Comparison of ENCODE assay signal across 8 cellular contexts in genomic region chr7:33062023-33062781, GRCh38. TPM values are rescaled to one million over a fixed set of nuclear protein-coding genes. Genes with fewer than 3 reads are reported as not detected.
DNase-seq lines count a peak whose midpoint lies in the region; TF ChIP-seq lines count a peak whose summit lies in the region.

NT5C3A (minus strand) TSS chr7:33062776; CDS start chr7:33062705, 71 bp downstream.

- H3K9me3 Mint-ChIP-seq in HFFc6, result peaks cover 20% of the 10 kb centered on the region
- H3K9me3 Mint-ChIP-seq in activated CD4-positive, alpha-beta T cell treated with anti-CD3 and anti-CD28 coated beads, Interleukin-2, amount 10 ng/mL, durations not matched to agents 24 days and 14 days, result peaks cover 15% of the 10 kb centered on the region

- H3K4me3 Mint-ChIP-seq in HFFc6, result peak within 1 kb of the TSS; percentile 98
- peak within 1 kb of the TSS; percentile 97 for H3K4me3 Mint-ChIP-seq in activated CD4-positive, alpha-beta T cell treated with anti-CD3 and anti-CD28 coated beads, Interleukin-2, amount 10 ng/mL, durations not matched to agents 24 days and 14 days

- intact Hi-C loops in activated CD4-positive, alpha-beta T cell treated with anti-CD3 and anti-CD28 coated beads, Interleukin-2, amount 10 ng/mL, durations not matched to agents 24 days and 14 days (cut with micrococcal nuclease), result loop anchor here (1.0 to 5.0 kb wide), 5 partner anchors 12 to 571 kb away; partner anchors contain the start of genes BBS9 and LSM5

- peak within 1 kb of the TSS; percentile 97 to 98 for H3K27ac ChIP-seq in mucosa of rectum (ENCODE audit: low read depth in 2 of 2, low read length in 2 of 2)
- H3K27ac ChIP-seq in subcutaneous abdominal adipose tissue (ENCODE audit: low read depth, low read length), result peak within 1 kb of the TSS; percentile 86

- no peaks in the 10 kb centered on the region; the same call in 1 of the 2 replicates for H3K27me3 Mint-ChIP-seq in HFFc6 (ENCODE audit: insufficient read depth)
- peaks cover 3% of the 10 kb centered on the region for H3K27me3 Mint-ChIP-seq in activated CD4-positive, alpha-beta T cell treated with anti-CD3 and anti-CD28 coated beads, Interleukin-2, amount 10 ng/mL, durations not matched to agents 24 days and 14 days

- H3K36me3 ChIP-seq in mucosa of rectum (ENCODE audit: control insufficient read depth in 2 of 2, insufficient read depth in 2 of 2, low read length in 2 of 2), result no peaks in the 10 kb centered on the region
- no peaks in the 10 kb centered on the region for H3K36me3 ChIP-seq in subcutaneous abdominal adipose tissue (ENCODE audit: control insufficient read depth in 5 of 5, insufficient read depth in 5 of 5, low read length in 5 of 5)

- H3K9ac ChIP-seq in mucosa of rectum (ENCODE audit: low read depth in 1 of 2, low read length in 2 of 2) (peak within 1 kb of the TSS; percentile 84 to 94), subcutaneous abdominal adipose tissue (ENCODE audit: low read length in 5 of 5) (peak within 1 kb of the TSS; percentile 64 to 94 (median 91))

- H3K4me1 ChIP-seq in mucosa of rectum (ENCODE audit: control insufficient read depth in 2 of 2, insufficient read depth in 2 of 2, low read length in 2 of 2) (peaks cover 11 to 16% of the 10 kb centered on the region in 2 donors), subcutaneous abdominal adipose tissue (ENCODE audit: control insufficient read depth in 5 of 5, insufficient read depth in 5 of 5, low read length in 5 of 5) (peaks cover 0 to 31% (median 23%) of the 10 kb centered on the region in 5 donors)

- peak; percentile 73 for TF ChIP-seq POLR2A in erythroblast (IDR thresholded peaks at IDR 0.05; ENCODE audit: low read length)

- DNase-seq in NCI-H748 (lab: John Stamatoyannopoulos, UW; ENCODE audit: unreplicated experiment) (peak; percentile 82), NCI-H748 treated with DMSO at 0.1 percent for 48 hours (lab: John Stamatoyannopoulos, UW) (no peak), HFFc6 (peak; percentile 9), NAMALWA (ENCODE audit: low spot score) (peak; percentile 56), erythroblast (lab: John Stamatoyannopoulos, UW) (peak; percentile 70 to 78)
- DNase-seq in activated CD4-positive, alpha-beta T cell treated with anti-CD3 and anti-CD28 coated beads, Interleukin-2, amount 10 ng/mL, durations not matched to agents 24 days and 14 days, result no peak

- H3K27ac Mint-ChIP-seq in HFFc6, result peak within 1 kb of the TSS; percentile 93
- H3K27ac Mint-ChIP-seq in activated CD4-positive, alpha-beta T cell treated with anti-CD3 and anti-CD28 coated beads, Interleukin-2, amount 10 ng/mL, durations not matched to agents 24 days and 14 days, result peak within 1 kb of the TSS; percentile 93

- H3K4me1 Mint-ChIP-seq in HFFc6 (ENCODE audit: low read depth), result peaks cover 47% of the 10 kb centered on the region
- peaks cover 31% of the 10 kb centered on the region for H3K4me1 Mint-ChIP-seq in activated CD4-positive, alpha-beta T cell treated with anti-CD3 and anti-CD28 coated beads, Interleukin-2, amount 10 ng/mL, durations not matched to agents 24 days and 14 days

- peaks cover 40% of the 10 kb centered on the region for H3K36me3 Mint-ChIP-seq in HFFc6 (ENCODE audit: low read depth)
- H3K36me3 Mint-ChIP-seq in activated CD4-positive, alpha-beta T cell treated with anti-CD3 and anti-CD28 coated beads, Interleukin-2, amount 10 ng/mL, durations not matched to agents 24 days and 14 days (ENCODE audit: low read depth), result peaks cover 21% of the 10 kb centered on the region

- H3K4me3 ChIP-seq in mucosa of rectum (ENCODE audit: low read length in 2 of 2) (peak within 1 kb of the TSS; percentile 91 to 93), subcutaneous abdominal adipose tissue (ENCODE audit: low read depth in 1 of 5, low read length in 5 of 5) (peak within 1 kb of the TSS; percentile 65 to 93 (median 90))

- H3K27me3 ChIP-seq in mucosa of rectum (ENCODE audit: control insufficient read depth in 2 of 2, insufficient read depth in 2 of 2, low read length in 2 of 2) (no peaks in the 10 kb centered on the region), subcutaneous abdominal adipose tissue (ENCODE audit: control insufficient read depth in 5 of 5, insufficient read depth in 4 of 5, low read length in 5 of 5) (no peaks in the 10 kb centered on the region)

- H3K9me3 ChIP-seq in mucosa of rectum (ENCODE audit: control insufficient read depth in 2 of 2, low read length in 2 of 2) (peaks cover 3% of the 10 kb centered on the region in 2 donors), subcutaneous abdominal adipose tissue (ENCODE audit: control insufficient read depth in 5 of 5, low read length in 5 of 5) (peaks cover 0 to 20% (median 10%) of the 10 kb centered on the region in 5 donors)

- TF ChIP-seq CTCF in HFFc6 (IDR thresholded peaks at IDR 0.05), result no peak

RNA-seq across cellular contexts. Expression of gene NT5C3A, which starts in this region (rescaled TPM):
- 10 to 100 TPM; 15.3 to 19.4 (median 16.4) TPM for total RNA-seq in HFFc6 (2021; fragmentation: NEBNext Ultra II Directional; extraction: Animal tissue kit (Norgen Biotek cat#: 25700))
- total RNA-seq in activated CD4-positive, alpha-beta T cell treated with anti-CD3 and anti-CD28 coated beads, Interleukin-2, amount 10 ng/mL, durations not matched to agents 24 days and 14 days, result 34.6 and 35.8 TPM in 2 replicates

Comparison
In these comparisons a context has a peak if more than half of its experiments do, and no peak if none do; other contexts are left out.
1. DNase-seq: peak in NCI-H748 (single experiment), HFFc6 (single experiment), NAMALWA (single experiment) and erythroblast (2 of 2); none in NCI-H748 treated with DMSO at 0.1 percent for 48 hours (single experiment) and activated CD4-positive, alpha-beta T cell treated with anti-CD3 and anti-CD28 coated beads, Interleukin-2, amount 10 ng/mL, durations not matched to agents 24 days and 14 days (single experiment).